Comparison of ENCODE assay signal across 12 cellular contexts in the genomic region with DNA sequence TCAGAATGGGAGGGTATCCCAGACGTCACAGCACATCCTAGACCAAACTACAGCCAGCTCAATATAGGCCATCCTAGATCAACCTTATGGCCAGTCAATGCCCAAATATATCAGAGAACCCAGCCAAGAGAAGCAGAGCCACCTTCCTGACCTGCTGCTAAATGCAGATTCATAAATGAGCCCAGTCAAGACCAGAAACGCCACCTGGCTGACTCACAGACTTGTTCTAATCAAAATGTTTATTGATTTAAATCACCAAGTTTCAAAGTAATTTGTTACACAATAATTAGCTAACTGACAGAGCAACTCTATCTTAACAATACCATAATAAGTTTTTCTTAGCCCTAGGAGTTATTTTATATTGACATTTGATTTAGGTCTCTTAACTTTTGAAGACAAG.
"Had no signal": no experiment of that assay in that cellular context is flagged by ENCODE, and none has a peak within 500 bp of the region (broad histone marks: within the 10 kb centered on the region; RNA-seq: fewer than 3 reads in every experiment).

No MANE protein-coding gene starts in this region.

- H3K4me3 Mint-ChIP-seq: activated naive CD8-positive, alpha-beta T cell; neural crest cell had no signal

- H3K9me3 ChIP-seq: colonic mucosa had no signal

- H3K4me1 Mint-ChIP-seq: neural crest cell had no signal

- H3K27ac Mint-ChIP-seq: activated naive CD8-positive, alpha-beta T cell had no signal

- H3K4me3 ChIP-seq: colonic mucosa, heart left ventricle, tibial artery had no signal

- ATAC-seq: heart left ventricle had no signal

- H3K4me1 ChIP-seq: colonic mucosa had no signal

- H3K36me3 ChIP-seq: colonic mucosa had no signal

- DNase-seq: activated CD4-positive, alpha-beta T cell treated with anti-CD3 and anti-CD28 coated beads, Interleukin-2, amount 50 U/mL, for 1 hour; activated effector memory CD4-positive, alpha-beta T cell treated with Interleukin-2 at 50 U/mL for 16 hours; aorta; colonic mucosa; heart left ventricle; retina; stimulated activated CD4-positive, alpha-beta T cell treated with anti-CD3 and anti-CD28 coated beads, Interleukin-15, amount 100 ng/mL, for 24 hours; stimulated activated CD4-positive, alpha-beta T cell treated with anti-CD3 and anti-CD28 coated beads, Interleukin-4, amount 100 ng/mL, for 4 hours; T-helper 2 cell; tibial artery had no signal

- H3K27me3 Mint-ChIP-seq: activated naive CD8-positive, alpha-beta T cell had no signal

- H3K27ac ChIP-seq: colonic mucosa, heart left ventricle, tibial artery had no signal

- H3K27me3 ChIP-seq: colonic mucosa, heart left ventricle, tibial artery had no signal
